ENCODE assay signal across 17 cellular contexts in the genomic region with DNA sequence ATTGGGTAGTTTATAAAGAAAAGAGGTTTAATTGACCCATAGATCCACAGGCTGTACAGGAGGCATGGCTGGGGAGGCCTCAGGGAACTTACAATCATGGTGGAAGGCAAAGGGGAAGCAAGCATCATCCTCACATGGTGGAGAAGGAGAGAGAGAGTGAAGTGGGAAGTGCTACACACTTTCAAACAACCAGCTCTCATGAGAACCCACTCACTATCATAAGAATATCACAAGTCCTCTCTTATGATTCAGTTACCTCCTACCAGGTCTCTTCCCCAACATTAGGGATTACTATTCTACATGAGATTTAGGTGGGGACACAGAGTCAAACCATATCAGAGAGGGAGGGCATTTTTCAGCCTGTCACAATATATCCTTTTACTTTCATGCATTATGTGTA.
"Had no signal": no experiment of that assay in that cellular context is flagged by ENCODE, and none has a peak within 500 bp of the region (broad histone marks: within the 10 kb centered on the region; RNA-seq: fewer than 3 reads in every experiment).

No MANE protein-coding gene starts in this region.

- H3K4me3 ChIP-seq: gastrocnemius medialis, hepatocyte, neural progenitor cell, ovary, thyroid gland had no signal

- H3K27me3 ChIP-seq: brain microvascular endothelial cell, gastrocnemius medialis, hepatocyte, neural progenitor cell, ovary, thyroid gland had no signal

- FAIRE-seq: urothelium cell line had no signal

- DNase-seq: activated CD4-positive, CD25-positive, alpha-beta regulatory T cell treated with anti-CD3 and anti-CD28 coated beads, Interleukin-2, amount 50 U/mL, for 72 hours; activated T-cell treated with anti-CD3 and anti-CD28 coated beads for 4 hours; brain microvascular endothelial cell; cerebellar nuclear complex; effector memory CD8-positive, alpha-beta T cell; gastrocnemius medialis; left ventricle myocardium superior; mesenchymal stem cell; ovary; stimulated activated CD4-positive, alpha-beta T cell treated with anti-CD3 and anti-CD28 coated beads, Interleukin-2, amount 100 ng/mL, for 48 hours; thyroid gland had no signal

- H3K27ac Mint-ChIP-seq: dendritic cell treated with granulocyte-macrophage colony-stimulating factor and Interleukin-4, amounts not matched to agents 40 ng/mL and 50 ng/mL, for 4 days; neural progenitor cell had no signal

- H3K4me3 Mint-ChIP-seq: dendritic cell treated with granulocyte-macrophage colony-stimulating factor and Interleukin-4, amounts not matched to agents 40 ng/mL and 50 ng/mL, for 4 days; neural progenitor cell had no signal

- H3K27ac ChIP-seq: brain microvascular endothelial cell, epithelial cell of prostate, gastrocnemius medialis, hepatocyte, neural progenitor cell, ovary, thyroid gland had no signal

- H3K9me3 ChIP-seq: gastrocnemius medialis, thyroid gland had no signal

- ATAC-seq: gastrocnemius medialis, left ventricle myocardium superior, SK-N-SH treated with all-trans-retinoic acid at 6 μM for 48 hours had no signal

- H3K36me3 Mint-ChIP-seq: neural progenitor cell had no signal

- H3K4me1 Mint-ChIP-seq: neural progenitor cell had no signal

- H3K27me3 Mint-ChIP-seq: dendritic cell treated with granulocyte-macrophage colony-stimulating factor and Interleukin-4, amounts not matched to agents 40 ng/mL and 50 ng/mL, for 4 days had no signal

- H3K36me3 ChIP-seq: brain microvascular endothelial cell, gastrocnemius medialis, neural progenitor cell, ovary, thyroid gland had no signal

- H3K4me1 ChIP-seq: gastrocnemius medialis, neural progenitor cell, thyroid gland had no signal
